1 cellular context compared by ENCODE assay signal in the genomic region with DNA sequence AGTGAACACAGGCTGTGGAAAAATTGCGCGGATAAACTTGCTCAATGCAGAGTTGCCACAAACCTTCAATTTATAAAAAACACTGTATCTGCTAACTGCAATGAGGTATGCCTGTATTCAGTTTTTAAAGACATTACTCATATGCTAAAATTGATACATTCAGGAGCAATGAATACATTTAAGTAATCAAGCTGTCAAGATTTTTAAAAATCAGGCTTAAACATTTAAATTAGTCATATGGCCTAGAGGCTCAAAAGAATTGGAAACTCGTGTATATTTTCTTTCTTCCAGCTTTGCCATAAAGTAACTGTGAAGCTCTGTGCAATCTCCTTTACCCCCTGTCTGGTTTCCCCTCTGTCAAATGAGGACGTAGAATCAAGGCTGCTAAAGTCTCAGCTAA.
TF ChIP-seq lines count a peak whose summit lies in the region.

No MANE protein-coding gene starts in this region.

TF ChIP-seq in IMR-90, 13 proteins besides CTCF, POLR2A, EP300 and RAD21:
- TF ChIP-seq BHLHE40 (IDR thresholded peaks at IDR 0.05; ENCODE audit: low read depth, low read length), result no peak
